In the genomic region with DNA sequence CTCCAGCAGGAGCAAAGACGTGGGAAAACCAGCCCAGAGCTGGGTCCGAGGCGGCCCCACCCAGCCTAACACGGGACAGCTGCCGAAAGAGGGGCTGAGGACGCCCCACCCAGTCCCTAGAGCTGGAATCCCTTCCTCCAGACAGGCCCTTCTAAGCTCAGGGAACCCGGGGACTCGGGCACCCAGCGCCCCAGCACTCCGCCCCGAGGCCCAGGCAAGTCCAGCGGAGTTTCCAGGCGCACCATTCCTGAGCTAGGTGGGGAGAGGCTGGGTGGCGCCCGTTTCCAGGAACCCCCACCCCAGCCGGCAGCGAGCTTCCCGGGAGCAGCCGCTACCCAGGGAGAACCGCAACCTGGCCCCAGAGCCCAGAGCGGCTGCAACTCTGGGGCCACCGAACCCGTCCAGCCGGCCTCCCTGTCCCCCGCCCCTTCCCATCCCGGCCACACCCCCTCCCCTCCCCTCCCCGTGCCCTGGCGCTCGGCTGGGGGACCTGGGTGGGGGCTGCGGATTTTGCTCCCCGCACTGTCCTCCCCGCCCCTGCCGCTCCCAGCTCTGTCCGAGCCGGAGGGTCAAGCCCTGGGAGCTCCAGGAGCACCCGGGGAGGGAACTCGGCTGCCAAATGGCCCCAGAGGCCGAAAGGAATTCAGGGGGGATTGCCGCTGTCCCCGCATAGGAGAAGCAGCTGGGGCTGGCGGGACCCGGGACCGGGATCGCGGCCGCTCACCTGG, we compare ENCODE assay signal across 8 cellular contexts. TPM values are rescaled to one million over a fixed set of nuclear protein-coding genes. Genes with fewer than 3 reads are reported as not detected.
DNase-seq lines count a peak whose midpoint lies in the region; ATAC-seq, FAIRE-seq and TF ChIP-seq lines count a peak whose summit lies in the region.

No MANE protein-coding gene starts in this region.

- H3K27me3 Mint-ChIP-seq in endodermal cell (ENCODE audit: insufficient read depth): peaks cover 12% of the 10 kb centered on the region

- H4K20me1 ChIP-seq in SK-N-SH (ENCODE audit: insufficient read depth): no peaks in the 10 kb centered on the region

- H3K4me3 Mint-ChIP-seq in endodermal cell: peak overlapping the region; percentile 83

- H3K27ac Mint-ChIP-seq in endodermal cell: peak overlapping the region; percentile 92

- H2AFZ ChIP-seq in SK-N-SH (ENCODE audit: low read depth): peak overlapping the region; percentile 99

- TF ChIP-seq RAD21 in SK-N-SH (IDR thresholded peaks at IDR 0.05; ENCODE audit: low read length): no peak

- H3K4me3 ChIP-seq in SK-N-SH (ENCODE audit: low read depth in 2 of 2, low read length in 1 of 2) (peak overlapping the region; percentile 74 to 75), endodermal cell (ENCODE audit: low read length) (peak overlapping the region; percentile 78), mononuclear cell (ENCODE audit: low read length) (peak overlapping the region; percentile 81)

- H3K4me1 ChIP-seq in SK-N-SH (ENCODE audit: control insufficient read depth in 1 of 2, insufficient read depth in 2 of 2, low read depth in 1 of 2, low read length in 1 of 2) (peaks cover 4 to 39% of the 10 kb centered on the region in 2 experiments; a peak in 1 of 4 replicates), endodermal cell (ENCODE audit: control insufficient read depth, insufficient read depth, low read length) (peaks cover 5% of the 10 kb centered on the region), mononuclear cell (ENCODE audit: insufficient read depth, low read length) (peaks cover 77% of the 10 kb centered on the region)

- H3K4me1 Mint-ChIP-seq in endodermal cell: peaks cover 17% of the 10 kb centered on the region

- POLR2A ChIA-PET in SK-N-SH (lab: Yijun Ruan, JAX): interaction anchor here (0.5 kb wide), 1 partner anchor 70 kb away, joined by 5 read pairs; no protein-coding TSS in a partner anchor

- TF ChIP-seq EP300 in SK-N-SH (IDR thresholded peaks at IDR 0.05; ENCODE audit: borderline replicate concordance in 1 of 2, low read depth in 1 of 2, low read length in 1 of 2): no peak

- H3K36me3 Mint-ChIP-seq in endodermal cell (ENCODE audit: low read depth): peaks cover 9% of the 10 kb centered on the region

- CTCF ChIA-PET in SK-N-SH (lab: Yijun Ruan, JAX): interaction anchor here (0.5 to 8.0 kb wide), 14 partner anchors 9 to 297 kb away, joined by 3 to 100 read pairs (median 5); partner anchors contain the start of gene TK1

- H3K79me2 ChIP-seq in SK-N-SH (ENCODE audit: insufficient read depth): no peaks in the 10 kb centered on the region

- H3K9ac ChIP-seq in SK-N-SH: peak overlapping the region; percentile 59; the same call in 1 of the 2 replicates
- peak overlapping the region; percentile 47 for H3K9ac ChIP-seq in endodermal cell (ENCODE audit: extremely low read depth, low read length, poor library complexity, severe bottlenecking)

- H3K9me3 ChIP-seq in SK-N-SH (no peaks in the 10 kb centered on the region), endodermal cell (ENCODE audit: control insufficient read depth, low read length) (no peaks in the 10 kb centered on the region), mononuclear cell (ENCODE audit: low read depth, low read length) (no peaks in the 10 kb centered on the region)

- TF ChIP-seq POLR2A in GM12892 (IDR thresholded peaks at IDR 0.05; ENCODE audit: low read depth, low read length): no peak

- no peaks in the 10 kb centered on the region for H3K9me2 ChIP-seq in SK-N-SH

- H3K9me3 Mint-ChIP-seq in endodermal cell: no peaks in the 10 kb centered on the region

- no peaks in the 10 kb centered on the region for H3K36me3 ChIP-seq in SK-N-SH (replicated peaks in 1 of 2; ENCODE audit: control insufficient read depth in 1 of 2, insufficient read depth in 2 of 2, low read length in 1 of 2)
- H3K36me3 ChIP-seq in endodermal cell (ENCODE audit: control insufficient read depth, insufficient read depth, low read length): peaks cover 13% of the 10 kb centered on the region

- no peaks in the 10 kb centered on the region for H3F3A ChIP-seq in SK-N-SH (replicated peaks; ENCODE audit: insufficient read depth)

- no peak for FAIRE-seq in GM12892 (lab: Jason Lieb, UNC)

- DNase-seq in NCI-H1417 (lab: John Stamatoyannopoulos, UW): peak in 2 of 3 experiments; percentile 53 to 57
- no peak for DNase-seq in NCI-H1417 treated with DMSO at 0.1 percent for 48 hours (lab: John Stamatoyannopoulos, UW)
- peak; percentile 84 for DNase-seq in SK-N-SH
- DNase-seq in endodermal cell: no peak
- DNase-seq in kidney glomerular epithelial cell (lab: John Stamatoyannopoulos, UW): no peak
- DNase-seq in GM12892 (ENCODE audit: insufficient read length): no peak

- no peak overlapping the region; a peak in 1 of 4 replicates for H3K27ac ChIP-seq in SK-N-SH (ENCODE audit: low read depth in 2 of 2, low read length in 1 of 2)
- H3K27ac ChIP-seq in endodermal cell (ENCODE audit: low read depth, low read length): peak overlapping the region; percentile 38

- H3K4me2 ChIP-seq in SK-N-SH: peak overlapping the region; percentile 100

- no peak for TF ChIP-seq CTCF in SK-N-SH (IDR thresholded peaks at IDR 0.05)
- TF ChIP-seq CTCF in endodermal cell (conservative IDR thresholded peaks at IDR 0.05): no peak

- ATAC-seq in GM21447 (IDR thresholded peaks at IDR 0.05; ENCODE audit: unreplicated experiment): no peak

- 54% methylated on average over 10 of the region's 46 CpGs for WGBS in SK-N-SH (ENCODE audit: low lambda C conversion rate)
- 1 to 3% methylated on average over 23 to 42 of the region's 46 CpGs for WGBS in endodermal cell (ENCODE audit: insufficient coverage in 1 of 2, insufficient read length in 1 of 2), 2 experiments

- H3K27me3 ChIP-seq in SK-N-SH (ENCODE audit: insufficient read depth) (peaks cover 3% of the 10 kb centered on the region), endodermal cell (ENCODE audit: control insufficient read depth, insufficient read depth, low read length, poor library complexity, severe bottlenecking) (peaks cover 7% of the 10 kb centered on the region), mononuclear cell (ENCODE audit: insufficient read depth, low read length) (no peaks in the 10 kb centered on the region)

TF ChIP-seq in SK-N-SH, 30 proteins besides CTCF, POLR2A, EP300 and RAD21:
- no peak for TF ChIP-seq TEAD4 (IDR thresholded peaks at IDR 0.05; ENCODE audit: borderline replicate concordance, insufficient read depth)
- TF ChIP-seq MAX (IDR thresholded peaks at IDR 0.05; ENCODE audit: low read depth): no peak

RNA-seq across cellular contexts. Expression of gene TMC6, which starts 0.5 kb away (rescaled TPM):
- polyA plus RNA-seq in SK-N-SH (2012; rRNA removed): 3.8 and 5.5 TPM in 2 replicates
- 1.9 and 2.8 TPM in 2 replicates for polyA plus RNA-seq in SK-N-SH (2012; cell fraction: cytosol; rRNA removed)
- polyA plus RNA-seq in SK-N-SH (2012; cell fraction: nucleus; rRNA removed): 15.2 and 17.5 TPM in 2 replicates
- total RNA-seq in endodermal cell: 100 to 1,000 TPM; 143 to 149 TPM
- 30.0 TPM for polyA plus RNA-seq in endodermal cell (2013, experiment 1 of 2)
- polyA plus RNA-seq in endodermal cell (2013, experiment 2 of 2): 29.6 TPM
- total RNA-seq in mononuclear cell: 136 TPM
- 55.0 TPM for polyA plus RNA-seq in GM12892 (2012; ENCODE audit: missing spikeins)

RNA-seq across cellular contexts. Expression of gene TMC8, which starts 2.5 kb away (rescaled TPM):
- 0.15 and 0.18 TPM in 2 replicates for polyA plus RNA-seq in SK-N-SH (2012; rRNA removed)
- 0.01 TPM in 1 of 2 replicates, not detected in the other for polyA plus RNA-seq in SK-N-SH (2012; cell fraction: cytosol; rRNA removed)
- polyA plus RNA-seq in SK-N-SH (2012; cell fraction: nucleus; rRNA removed): 0.04 and 0.11 TPM in 2 replicates
- total RNA-seq in endodermal cell (1 to 10 TPM in 1 of 2 donors, under 1 TPM in 1; 0.90 to 3.0 TPM), mononuclear cell (138 TPM)
- 0.07 TPM for polyA plus RNA-seq in endodermal cell (2013, experiment 1 of 2)
- polyA plus RNA-seq in endodermal cell (2013, experiment 2 of 2): 0.12 TPM
- 53.3 TPM for polyA plus RNA-seq in GM12892 (2012; ENCODE audit: missing spikeins)

RNA-seq across cellular contexts. Expression of gene C17orf99, which starts 18.1 kb away (rescaled TPM):
- not detected in 2 replicates for polyA plus RNA-seq in SK-N-SH (2012; rRNA removed)
- polyA plus RNA-seq in SK-N-SH (2012; cell fraction: cytosol; rRNA removed): not detected in 2 replicates
- not detected in 2 replicates for polyA plus RNA-seq in SK-N-SH (2012; cell fraction: nucleus; rRNA removed)
- total RNA-seq in endodermal cell (not detected), mononuclear cell (not detected)
- polyA plus RNA-seq in endodermal cell (2013, experiment 1 of 2): not detected
- polyA plus RNA-seq in endodermal cell (2013, experiment 2 of 2): not detected
- 4.3 TPM for polyA plus RNA-seq in GM12892 (2012; ENCODE audit: missing spikeins)

RNA-seq across cellular contexts. Expression of gene SYNGR2, which starts 40.3 kb away (rescaled TPM):
- polyA plus RNA-seq in SK-N-SH (2012; rRNA removed): 160 and 181 TPM in 2 replicates
- 76.9 and 109 TPM in 2 replicates for polyA plus RNA-seq in SK-N-SH (2012; cell fraction: cytosol; rRNA removed)
- polyA plus RNA-seq in SK-N-SH (2012; cell fraction: nucleus; rRNA removed): 103 and 110 TPM in 2 replicates
- total RNA-seq in endodermal cell: 10 to 100 TPM; 39.2 to 39.6 TPM
- 21.7 TPM for polyA plus RNA-seq in endodermal cell (2013, experiment 1 of 2)
- polyA plus RNA-seq in endodermal cell (2013, experiment 2 of 2): 16.9 TPM
- total RNA-seq in mononuclear cell: 44.7 TPM
- 166 TPM for polyA plus RNA-seq in GM12892 (2012; ENCODE audit: missing spikeins)

RNA-seq across cellular contexts. Expression of gene TK1, which starts 58.8 kb away (rescaled TPM):
- 70.7 and 112 TPM in 2 replicates for polyA plus RNA-seq in SK-N-SH (2012; rRNA removed)
- 42.3 and 61.2 TPM in 2 replicates for polyA plus RNA-seq in SK-N-SH (2012; cell fraction: cytosol; rRNA removed)
- polyA plus RNA-seq in SK-N-SH (2012; cell fraction: nucleus; rRNA removed): 46.5 and 61.3 TPM in 2 replicates
- total RNA-seq in endodermal cell (10 to 100 TPM; 81.0 to 97.4 TPM), mononuclear cell (0.94 TPM)
- polyA plus RNA-seq in endodermal cell (2013, experiment 1 of 2): 44.3 TPM
- polyA plus RNA-seq in endodermal cell (2013, experiment 2 of 2): 48.8 TPM
- 49.8 TPM for polyA plus RNA-seq in GM12892 (2012; ENCODE audit: missing spikeins)

Comparison
In these comparisons a context has a peak if more than half of its experiments do, and no peak if none do; other contexts are left out.
1. DNase-seq: peak in NCI-H1417 (2 of 3) and SK-N-SH (single experiment); none in NCI-H1417 treated with DMSO at 0.1 percent for 48 hours (single experiment), endodermal cell (single experiment), kidney glomerular epithelial cell (single experiment) and GM12892 (single experiment).
2. RNA of gene TMC8, which starts 2.5 kb away (total RNA-seq): 138 TPM in mononuclear cell (single experiment); 0.90 to 3.0 TPM in endodermal cell; every median in the first group is over 10 times any median in the second.
3. Peak in every context shown above with its lines, with median percentiles within 50 percentile points of each other: H3K4me3 ChIP-seq.